ENCODE assay signal across 8 cellular contexts in genomic region chr4:2935762-2936743, GRCh38. TPM values are rescaled to one million over a fixed set of nuclear protein-coding genes. Genes with fewer than 3 reads are reported as not detected.
DNase-seq lines count a peak whose midpoint lies in the region; ATAC-seq and TF ChIP-seq lines count a peak whose summit lies in the region.

No MANE protein-coding gene starts in this region.

- no peaks in the 10 kb centered on the region for H3K79me2 ChIP-seq in OCI-LY7 (ENCODE audit: insufficient read depth, low read depth, low read length)

- H3K9me3 ChIP-seq in OCI-LY7 (ENCODE audit: low read length), result no peaks in the 10 kb centered on the region

- peaks cover 27 to 39% of the 10 kb centered on the region in 2 donors for H3K36me3 Mint-ChIP-seq in activated naive CD4-positive, alpha-beta T cell treated with anti-CD3 and anti-CD28 coated beads, Interleukin-2, amount 50 U/mL, for 72 hours

- H2AFZ ChIP-seq in OCI-LY7 (ENCODE audit: low read length), result no peak overlapping the region

- peak overlapping the region; percentile 96 to 99 for H3K27ac Mint-ChIP-seq in activated naive CD4-positive, alpha-beta T cell treated with anti-CD3 and anti-CD28 coated beads, Interleukin-2, amount 50 U/mL, for 72 hours

- peak overlapping the region; percentile 88 for H3K4me2 ChIP-seq in OCI-LY7 (ENCODE audit: low read length)

- H3K9me3 Mint-ChIP-seq in activated naive CD4-positive, alpha-beta T cell treated with anti-CD3 and anti-CD28 coated beads, Interleukin-2, amount 50 U/mL, for 72 hours, result no peaks in the 10 kb centered on the region

- DNase-seq in OCI-LY7 (ENCODE audit: low spot score) (peak; percentile 26), islet precursor cell (peak; percentile 52), COR-L47 (lab: John Stamatoyannopoulos, UW) (no peak)
- peak; percentile 71 to 89 for DNase-seq in activated naive CD4-positive, alpha-beta T cell treated with anti-CD3 and anti-CD28 coated beads, Interleukin-2, amount 50 U/mL, for 72 hours (ENCODE audit: low spot score in 2 of 2)
- DNase-seq in stimulated activated CD4-positive, alpha-beta T cell treated with anti-CD3 and anti-CD28 coated beads, Interleukin-4, amount 100 ng/mL, for 48 hours (ENCODE audit: low read depth in 2 of 2), result peak; percentile 55 to 80

- TSS peak; percentile 76 for BruUV-seq in OCI-LY7 (replicated peaks; lab: Mats Ljungman, UMichigan)

- POLR2A ChIA-PET in OCI-LY7 (lab: Charles Lee), result interaction anchor here (0.5 to 1.7 kb wide), 6 partner anchors 17 to 171 kb away, joined by 3 to 6 read pairs (median 4); no protein-coding TSS in a partner anchor

- no peak for TF ChIP-seq CTCF in OCI-LY7 (conservative IDR thresholded peaks at IDR 0.05; ENCODE audit: low read length)

- intact Hi-C loops in OCI-LY7 (cut with micrococcal nuclease; ENCODE audit: unreplicated experiment), result loop anchor here (10.0 kb wide), 1 partner anchor 471 kb away; the partner anchor contains the start of gene RNF4

- H3K27ac ChIP-seq in OCI-LY7 (ENCODE audit: low read depth, low read length, poor library complexity, severe bottlenecking), result peak overlapping the region; percentile 53

- peaks cover 55% of the 10 kb centered on the region for H3K36me3 ChIP-seq in OCI-LY7 (ENCODE audit: insufficient read depth, low read length)

- peak overlapping the region; percentile 80; the same call in 1 of the 2 replicates for H3K4me3 ChIP-seq in GM08714 (ENCODE audit: low read length)
- H3K4me3 ChIP-seq in OCI-LY7 (ENCODE audit: low read depth, low read length, poor library complexity, severe bottlenecking), result peak overlapping the region; percentile 98

- peaks cover 55% of the 10 kb centered on the region for H3K4me1 ChIP-seq in OCI-LY7 (ENCODE audit: insufficient read depth, low read length, poor library complexity, severe bottlenecking)

- H3K9me2 ChIP-seq in OCI-LY7 (ENCODE audit: insufficient read depth, low read length), result no peaks in the 10 kb centered on the region

- peak; percentile 67 to 73 for ATAC-seq in activated naive CD4-positive, alpha-beta T cell treated with anti-CD3 and anti-CD28 coated beads, Interleukin-2, amount 50 U/mL, for 72 hours
- no peak for ATAC-seq in HG03571 (IDR thresholded peaks at IDR 0.05; ENCODE audit: unreplicated experiment)
- no peak for ATAC-seq in GM21367 (IDR thresholded peaks at IDR 0.05; ENCODE audit: unreplicated experiment)

- CTCF ChIA-PET in OCI-LY7 (lab: Charles Lee; ENCODE audit: unreplicated experiment), result interaction anchor here (0.6 kb wide), 1 partner anchor 18 kb away, joined by 3 read pairs; no protein-coding TSS in a partner anchor

- no peaks in the 10 kb centered on the region for H4K20me1 ChIP-seq in OCI-LY7 (ENCODE audit: insufficient read depth, low read length)

RNA-seq across cellular contexts. Expression of gene NOP14, which starts 27.2 kb away (rescaled TPM):
- total RNA-seq in OCI-LY7 (2014; rRNA removed; shearing (Covaris generic)), result 31.7 and 35.9 TPM in 2 replicates
- total RNA-seq in OCI-LY7 (2022), result 56.7 and 66.2 TPM in 2 replicates
- total RNA-seq in activated naive CD4-positive, alpha-beta T cell treated with anti-CD3 and anti-CD28 coated beads, Interleukin-2, amount 50 U/mL, for 72 hours, result 10 to 100 TPM; 62.9 to 77.1 TPM

RNA-seq across cellular contexts. Expression of gene GRK4, which starts 27.3 kb away (rescaled TPM):
- 5.3 and 6.5 TPM in 2 replicates for total RNA-seq in OCI-LY7 (2014; rRNA removed; shearing (Covaris generic))
- total RNA-seq in OCI-LY7 (2022), result 8.9 and 9.1 TPM in 2 replicates
- total RNA-seq in activated naive CD4-positive, alpha-beta T cell treated with anti-CD3 and anti-CD28 coated beads, Interleukin-2, amount 50 U/mL, for 72 hours, result 1 to 10 TPM; 2.9 to 7.2 TPM

Comparison
In these comparisons a context has a peak if more than half of its experiments do, and no peak if none do; other contexts are left out.
1. ATAC-seq: peak in activated naive CD4-positive, alpha-beta T cell treated with anti-CD3 and anti-CD28 coated beads, Interleukin-2, amount 50 U/mL, for 72 hours (2 of 2); none in HG03571 (single experiment) and GM21367 (single experiment).